13 cellular contexts compared by ENCODE assay signal in genomic region chr17:75241143-75241430, GRCh38. TPM values are rescaled to one million over a fixed set of nuclear protein-coding genes. Genes with fewer than 3 reads are reported as not detected.
DNase-seq lines count a peak whose midpoint lies in the region; ATAC-seq and TF ChIP-seq lines count a peak whose summit lies in the region.
"Had no signal": no experiment of that assay in that cellular context is flagged by ENCODE, and none has a peak within 500 bp of the region (broad histone marks: within the 10 kb centered on the region; RNA-seq: fewer than 3 reads in every experiment).

No MANE protein-coding gene starts in this region.

- intact Hi-C loops in esophagus muscularis mucosa (cut with DNase I) = no loop called here

- no peak overlapping the region for H3K4ac ChIP-seq in trophoblast cell (ENCODE audit: low read depth, low read length)

- no peak for TF ChIP-seq POLR2A in esophagus muscularis mucosa (IDR thresholded peaks at IDR 0.05; ENCODE audit: low read depth)

- 0 out of 2 replicates have a peak overlapping the region, but pooled peaks have one; percentile 9 for H3K4me2 ChIP-seq in BLaER1
- no peak overlapping the region for H3K4me2 ChIP-seq in trophoblast cell (ENCODE audit: low read length)

- no peak overlapping the region for H2AK5ac ChIP-seq in trophoblast cell (ENCODE audit: low read length)

- in situ Hi-C loops in ACHN (cut with HindIII; ENCODE audit: low pct_ligation_motif_present, low pct_unique_long_range_greater_than_20kb, low sequenced_read_pairs) = no loop called here

- H2BK5ac ChIP-seq in trophoblast cell (ENCODE audit: low read depth, low read length, poor library complexity) = no peak overlapping the region

- no peak for TF ChIP-seq CTCF in esophagus muscularis mucosa (IDR thresholded peaks at IDR 0.05)

- DNase-seq in NT2/D1 (ENCODE audit: low read depth, low spot score) (no peak), esophagus muscularis mucosa (ENCODE audit: extremely low spot score) (no peak), trophoblast cell (peak; percentile 96), kidney glomerular epithelial cell (lab: John Stamatoyannopoulos, UW) (no peak), ACHN (no peak)
- DNase-seq in activated CD4-positive, CD25-positive, alpha-beta regulatory T cell (lab: John Stamatoyannopoulos, UW) = no peak
- DNase-seq: DMS79, left lung had no signal

- WGBS in esophagus muscularis mucosa = 94% methylated on average over 3 of the region's 7 CpGs
- WGBS in trophoblast cell (ENCODE audit: extremely low coverage, insufficient coverage, insufficient read length) = no CpG with 5 or more reads among the region's 7 CpGs

- no peaks in the 10 kb centered on the region for H3K79me1 ChIP-seq in trophoblast cell (ENCODE audit: low read length)

- no peak overlapping the region for H2BK120ac ChIP-seq in trophoblast cell (ENCODE audit: insufficient read depth, low read length, poor library complexity)

- H3K4me3 ChIP-seq in BLaER1 (no peak overlapping the region), NT2/D1 (ENCODE audit: insufficient read length, low read depth) (no peak overlapping the region), esophagus muscularis mucosa (no peak overlapping the region), trophoblast cell (ENCODE audit: low read depth, low read length) (no peak overlapping the region)
- H3K4me3 ChIP-seq: coronary artery, left lung, SJCRH30, upper lobe of left lung had no signal

- no peak overlapping the region for H4K91ac ChIP-seq in trophoblast cell (ENCODE audit: low read depth, low read length)

- H3K9ac ChIP-seq in BLaER1 (no peak overlapping the region), NT2/D1 (ENCODE audit: insufficient read length, low read depth) (peak overlapping the region; percentile 52), trophoblast cell (ENCODE audit: low read length) (no peak overlapping the region)

- peaks cover 58% of the 10 kb centered on the region for H3K4me1 ChIP-seq in BLaER1
- peaks cover 17% of the 10 kb centered on the region for H3K4me1 ChIP-seq in NT2/D1 (ENCODE audit: insufficient read depth, insufficient read length)
- H3K4me1 ChIP-seq in esophagus muscularis mucosa = peaks cover 11 to 25% (median 20%) of the 10 kb centered on the region in 4 donors
- peaks cover under 1% of the 10 kb centered on the region in 2 experiments for H3K4me1 ChIP-seq in trophoblast cell (ENCODE audit: control insufficient read depth in 1 of 2, insufficient read depth in 2 of 2, low read length in 2 of 2)
- H3K4me1 ChIP-seq: SJCRH30 had no signal

- H4K20me1 ChIP-seq in BLaER1 = peaks cover 59% of the 10 kb centered on the region

- H3K36me3 ChIP-seq in BLaER1 (peaks cover 94% of the 10 kb centered on the region), NT2/D1 (ENCODE audit: insufficient read depth, insufficient read length, low read length) (peaks cover 99% of the 10 kb centered on the region), esophagus muscularis mucosa (peaks cover 62 to 100% (median 99%) of the 10 kb centered on the region in 4 donors), trophoblast cell (ENCODE audit: control insufficient read depth in 1 of 2, insufficient read depth in 2 of 2, low read length in 2 of 2) (peaks cover 84 to 98% of the 10 kb centered on the region in 2 experiments)

- H3K79me2 ChIP-seq in trophoblast cell (ENCODE audit: control insufficient read depth, insufficient read depth, low read length, poor library complexity) = no peaks in the 10 kb centered on the region

- H2AFZ ChIP-seq in trophoblast cell (ENCODE audit: insufficient read depth, low read length, poor library complexity) = no peak overlapping the region

- no peak overlapping the region for H4K8ac ChIP-seq in trophoblast cell (ENCODE audit: low read depth, low read length)

- H3K18ac ChIP-seq in trophoblast cell (ENCODE audit: low read length) = no peak overlapping the region

- H3K14ac ChIP-seq in trophoblast cell (ENCODE audit: low read length) = no peak overlapping the region

- no peak overlapping the region for H4K12ac ChIP-seq in trophoblast cell (ENCODE audit: low read depth, low read length)

- H3K23ac ChIP-seq in trophoblast cell (ENCODE audit: low read length) = no peak overlapping the region

- no peak for ATAC-seq in HG02623 (IDR thresholded peaks at IDR 0.05; ENCODE audit: unreplicated experiment)

- H2BK12ac ChIP-seq in trophoblast cell (ENCODE audit: low read length) = no peak overlapping the region

- H3K27me3 ChIP-seq in BLaER1 (no peaks in the 10 kb centered on the region), NT2/D1 (ENCODE audit: insufficient read depth, insufficient read length) (no peaks in the 10 kb centered on the region), esophagus muscularis mucosa (no peaks in the 10 kb centered on the region), trophoblast cell (ENCODE audit: insufficient read depth, low read length) (no peaks in the 10 kb centered on the region)
- H3K27me3 ChIP-seq: left lung, SJCRH30, upper lobe of left lung had no signal

- H3K9me3 ChIP-seq in BLaER1 (no peaks in the 10 kb centered on the region), NT2/D1 (ENCODE audit: insufficient read depth, low read length) (no peaks in the 10 kb centered on the region), esophagus muscularis mucosa (no peaks in the 10 kb centered on the region), trophoblast cell (ENCODE audit: insufficient read depth, low read depth, low read length) (peaks cover 1% of the 10 kb centered on the region)
- H3K9me3 ChIP-seq: left lung, SJCRH30, upper lobe of left lung had no signal

- no peak for TF ChIP-seq EP300 in esophagus muscularis mucosa (IDR thresholded peaks at IDR 0.05)

- 0 out of 2 replicates have a peak overlapping the region, but pooled peaks have one; percentile 26 for H3K27ac ChIP-seq in BLaER1
- H3K27ac ChIP-seq in esophagus muscularis mucosa (replicated peaks in 1 of 4) = peak overlapping the region in 3 of 4 donors; percentile 7 to 56 (median 12)
- H3K27ac ChIP-seq in trophoblast cell (ENCODE audit: low read depth, low read length) = no peak overlapping the region
- H3K27ac ChIP-seq: left lung, SJCRH30 had no signal

RNA-seq across cellular contexts. Expression of gene GGA3, which starts 20.3 kb away (rescaled TPM):
- total RNA-seq in esophagus muscularis mucosa = 10 to 100 TPM; 14.6 to 31.4 (median 21.2) TPM
- 29.6 and 29.8 TPM in 2 replicates for polyA plus RNA-seq in trophoblast cell (2013)

RNA-seq across cellular contexts. Expression of gene MRPS7, which starts 20.6 kb away (rescaled TPM):
- total RNA-seq in esophagus muscularis mucosa = 10 to 100 TPM; 37.8 to 40.6 (median 39.1) TPM
- polyA plus RNA-seq in trophoblast cell (2013) = 44.9 and 45.1 TPM in 2 replicates

RNA-seq across cellular contexts. Expression of gene MIF4GD, which starts 29.9 kb away (rescaled TPM):
- 10 to 100 TPM; 42.4 to 52.0 (median 44.8) TPM for total RNA-seq in esophagus muscularis mucosa
- polyA plus RNA-seq in trophoblast cell (2013) = 8.8 and 8.9 TPM in 2 replicates

RNA-seq across cellular contexts. Expression of gene NUP85, which starts 35.6 kb away (rescaled TPM):
- 10 to 100 TPM; 20.4 to 32.4 (median 23.3) TPM for total RNA-seq in esophagus muscularis mucosa
- 48.2 and 51.5 TPM in 2 replicates for polyA plus RNA-seq in trophoblast cell (2013)

RNA-seq across cellular contexts. Expression of gene SLC25A19, which starts 48.1 kb away (rescaled TPM):
- total RNA-seq in esophagus muscularis mucosa = 10 to 100 TPM in 3 of 4 donors, 1 to 10 TPM in 1; 9.6 to 17.5 (median 15.2) TPM
- polyA plus RNA-seq in trophoblast cell (2013) = 8.9 and 10.2 TPM in 2 replicates

Comparison
In these comparisons a context has a peak if more than half of its experiments do, and no peak if none do; other contexts are left out.
1. DNase-seq: peak in trophoblast cell (2 of 2); none in NT2/D1 (single experiment), esophagus muscularis mucosa (single experiment), activated CD4-positive, CD25-positive, alpha-beta regulatory T cell (0 of 4), kidney glomerular epithelial cell (single experiment) and ACHN (single experiment).